ENCODE assay signal across 9 cellular contexts in genomic region chr6:70520575-70520974, GRCh38. TPM values are rescaled to one million over a fixed set of nuclear protein-coding genes. Genes with fewer than 3 reads are reported as not detected.
DNase-seq lines count a peak whose midpoint lies in the region; ATAC-seq and TF ChIP-seq lines count a peak whose summit lies in the region.
"Had no signal": no experiment of that assay in that cellular context is flagged by ENCODE, and none has a peak within 500 bp of the region (broad histone marks: within the 10 kb centered on the region; RNA-seq: fewer than 3 reads in every experiment).

No MANE protein-coding gene starts in this region.

- no peaks in the 10 kb centered on the region for H3K27me3 ChIP-seq in mammary epithelial cell (ENCODE audit: insufficient read depth, low read length)
- H3K27me3 ChIP-seq in gastrocnemius medialis = no peaks in the 10 kb centered on the region

- TF ChIP-seq CTCF in mammary epithelial cell (conservative IDR thresholded peaks at IDR 0.05 in 1 of 2, IDR thresholded peaks at IDR 0.05 in 1 of 2; ENCODE audit: extremely low read depth in 1 of 2, insufficient read depth in 1 of 2, low read depth in 1 of 2, low read length in 2 of 2) = peak in 1 of 2 donors; percentile 34
- TF ChIP-seq CTCF in LNCaP clone FGC (IDR thresholded peaks at IDR 0.05; ENCODE audit: control insufficient read depth, extremely low read depth, insufficient read depth) = peak; percentile 57
- TF ChIP-seq CTCF in gastrocnemius medialis (IDR thresholded peaks at IDR 0.05 in 4 of 5, conservative IDR thresholded peaks at IDR 0.05 in 1 of 5) = peak in 4 of 5 experiments; percentile 22 to 40 (median 30)

- H3K4me1 ChIP-seq in mammary epithelial cell (ENCODE audit: insufficient read depth, low read length) (no peaks in the 10 kb centered on the region), gastrocnemius medialis (no peaks in the 10 kb centered on the region)

- H3K4me2 ChIP-seq in mammary epithelial cell (ENCODE audit: insufficient read depth, low read depth, low read length) = no peak overlapping the region

- intact Hi-C loops in mammary epithelial cell (cut with micrococcal nuclease) = loop anchor here (1.0 to 10.0 kb wide), 2 partner anchors 146 to 364 kb away; no protein-coding TSS in a partner anchor
- intact Hi-C loops in gastrocnemius medialis (cut with DNase I; ENCODE audit: low total_unique reads) = no loop called here

- dilution Hi-C loops in mammary epithelial cell (cut with HindIII; ENCODE audit: low sequenced_read_pairs) = no loop called here

- H3K4me3 ChIP-seq in mammary epithelial cell (replicated peaks in 1 of 3; ENCODE audit: insufficient read depth in 1 of 3, low read depth in 2 of 3, low read length in 3 of 3) (no peak overlapping the region), LNCaP clone FGC (ENCODE audit: low read depth, low read length) (no peak overlapping the region), gastrocnemius medialis (no peak overlapping the region)

- in situ Hi-C loops in T47D (cut with HindIII; ENCODE audit: low pct_unique_long_range_greater_than_20kb, low sequenced_read_pairs) (no loop called here), mammary epithelial cell (cut with MboI; ENCODE audit: low sequenced_read_pairs in 2 of 2) (no loop called here), gastrocnemius medialis (cut with MboI; ENCODE audit: low sequenced_read_pairs in 4 of 4) (no loop called here)

- no peak overlapping the region for H2AFZ ChIP-seq in mammary epithelial cell (ENCODE audit: low read depth, low read length)

- H4K20me1 ChIP-seq in mammary epithelial cell (ENCODE audit: insufficient read depth, low read length) = no peaks in the 10 kb centered on the region

- DNase-seq in T47D (ENCODE audit: low read depth in 1 of 2, low spot score in 1 of 2) = peak; percentile 6 to 41
- no peak for DNase-seq in mammary epithelial cell
- DNase-seq in LNCaP clone FGC (ENCODE audit: low read depth) = no peak
- peak; percentile 16 to 19 for DNase-seq in dermis microvascular lymphatic vessel endothelial cell (ENCODE audit: low read depth in 2 of 2)
- no peak for DNase-seq in gastrocnemius medialis
- no peak for DNase-seq in foreskin melanocyte
- DNase-seq in NCI-H2227 treated with DMSO at 0.1 percent for 48 hours (lab: John Stamatoyannopoulos, UW) = no peak
- DNase-seq: NK-92 treated with Interleukin-12 subunit alpha and Interleukin-12 subunit beta, amount 100 ng/mL, for 24 hours had no signal

- CTCF ChIA-PET in mammary epithelial cell (lab: Charles Lee; ENCODE audit: low non-redundant PET) = interaction anchor here (0.6 to 0.8 kb wide), 3 partner anchors 144 to 166 kb away, joined by 3 read pairs; no protein-coding TSS in a partner anchor

- no peaks in the 10 kb centered on the region for H3K79me2 ChIP-seq in mammary epithelial cell (ENCODE audit: insufficient read depth, low read length)

- H3K27ac ChIP-seq in mammary epithelial cell (ENCODE audit: insufficient read depth, low read depth, low read length) (no peak overlapping the region), gastrocnemius medialis (no peak overlapping the region)

- no peak for ATAC-seq in gastrocnemius medialis
- ATAC-seq in GM19397 (IDR thresholded peaks at IDR 0.05; ENCODE audit: unreplicated experiment) = no peak

- TF ChIP-seq POLR2A in gastrocnemius medialis (IDR thresholded peaks at IDR 0.05) = no peak

- H3K9me3 ChIP-seq in mammary epithelial cell (replicated peaks; ENCODE audit: insufficient read depth, low read length) = no peaks in the 10 kb centered on the region
- H3K9me3 ChIP-seq in gastrocnemius medialis = no peaks in the 10 kb centered on the region

- no peak overlapping the region for H3K9ac ChIP-seq in mammary epithelial cell (ENCODE audit: insufficient read depth, low read length)

- BruUV-seq in mammary epithelial cell (replicated peaks; lab: Mats Ljungman, UMichigan) = no TSS peak

- H3K36me3 ChIP-seq in mammary epithelial cell (ENCODE audit: insufficient read depth, low read length) (peaks cover 2% of the 10 kb centered on the region), gastrocnemius medialis (peaks cover 0 to 4% of the 10 kb centered on the region in 2 donors)

RNA-seq across cellular contexts. Expression of gene SDHAF4, which starts 46.2 kb away (rescaled TPM):
- total RNA-seq in mammary epithelial cell (10 to 100 TPM in 1 of 2 donors, 1 to 10 TPM in 1; 7.5 to 13.1 TPM), dermis microvascular lymphatic vessel endothelial cell (3.9 and 4.8 TPM in 2 replicates), gastrocnemius medialis (10 to 100 TPM in 1 of 4 donors, 1 to 10 TPM in 3; 2.6 to 10.0 (median 6.2) TPM)
- 1.9 TPM for polyA plus RNA-seq in mammary epithelial cell
- polyA minus RNA-seq in mammary epithelial cell = 2.7 TPM

Comparison
In these comparisons a context has a peak if more than half of its experiments do, and no peak if none do; other contexts are left out.
1. DNase-seq: peak in T47D (2 of 2) and dermis microvascular lymphatic vessel endothelial cell (2 of 2); none in mammary epithelial cell (single experiment), LNCaP clone FGC (single experiment), gastrocnemius medialis (0 of 2), foreskin melanocyte (single experiment) and NCI-H2227 treated with DMSO at 0.1 percent for 48 hours (single experiment).